Comparison of ENCODE assay signal across 2 cellular contexts in genomic region chr6:34190504-34191122, GRCh38.
TF ChIP-seq lines count a peak whose summit lies in the region.

No MANE protein-coding gene starts in this region.

TF ChIP-seq in HepG2, 621 proteins besides CTCF, POLR2A, EP300 and RAD21 (continues in another document):
- TF ChIP-seq TAF15 (IDR thresholded peaks at IDR 0.05; ENCODE audit: low read depth, low read length, poor library complexity, severe bottlenecking) (no peak), ZNF512 (CRISPR knock-in tag; IDR thresholded peaks at IDR 0.05) (no peak), ZFP36 (IDR thresholded peaks at IDR 0.05; ENCODE audit: borderline replicate concordance, low read depth, low read length, partially characterized antibody) (no peak), ZNF691 (CRISPR knock-in tag; IDR thresholded peaks at IDR 0.05; ENCODE audit: borderline replicate concordance, low read depth) (peak; percentile 21; the same call in 1 of the 2 replicates), POGZ (CRISPR knock-in tag; IDR thresholded peaks at IDR 0.05) (no peak), ZNF687 (CRISPR knock-in tag; IDR thresholded peaks at IDR 0.05) (0 out of 2 replicates have a peak, but pooled peaks have one; percentile 10)

TF ChIP-seq in WTC11, 78 proteins besides CTCF, POLR2A, EP300 and RAD21:
- TF ChIP-seq ATF2 (CRISPR knock-in tag; IDR thresholded peaks at IDR 0.05; ENCODE audit: borderline replicate concordance, low read depth), result no peak
- no peak for TF ChIP-seq MLX (CRISPR knock-in tag; IDR thresholded peaks at IDR 0.05)
- TF ChIP-seq GABPB1 (CRISPR knock-in tag; IDR thresholded peaks at IDR 0.05), result no peak
- TF ChIP-seq ZNF532 (CRISPR knock-in tag; IDR thresholded peaks at IDR 0.05; ENCODE audit: borderline replicate concordance), result no peak
- no peak for TF ChIP-seq ZNF512 (CRISPR knock-in tag; IDR thresholded peaks at IDR 0.05; ENCODE audit: borderline replicate concordance)
- no peak for TF ChIP-seq AR (CRISPR knock-in tag; IDR thresholded peaks at IDR 0.05)
- no peak for TF ChIP-seq ZNF396 (CRISPR knock-in tag; IDR thresholded peaks at IDR 0.05; ENCODE audit: borderline replicate concordance)
- TF ChIP-seq SOX15 (CRISPR knock-in tag; IDR thresholded peaks at IDR 0.05), result no peak
